8 cellular contexts compared by ENCODE assay signal in the genomic region with DNA sequence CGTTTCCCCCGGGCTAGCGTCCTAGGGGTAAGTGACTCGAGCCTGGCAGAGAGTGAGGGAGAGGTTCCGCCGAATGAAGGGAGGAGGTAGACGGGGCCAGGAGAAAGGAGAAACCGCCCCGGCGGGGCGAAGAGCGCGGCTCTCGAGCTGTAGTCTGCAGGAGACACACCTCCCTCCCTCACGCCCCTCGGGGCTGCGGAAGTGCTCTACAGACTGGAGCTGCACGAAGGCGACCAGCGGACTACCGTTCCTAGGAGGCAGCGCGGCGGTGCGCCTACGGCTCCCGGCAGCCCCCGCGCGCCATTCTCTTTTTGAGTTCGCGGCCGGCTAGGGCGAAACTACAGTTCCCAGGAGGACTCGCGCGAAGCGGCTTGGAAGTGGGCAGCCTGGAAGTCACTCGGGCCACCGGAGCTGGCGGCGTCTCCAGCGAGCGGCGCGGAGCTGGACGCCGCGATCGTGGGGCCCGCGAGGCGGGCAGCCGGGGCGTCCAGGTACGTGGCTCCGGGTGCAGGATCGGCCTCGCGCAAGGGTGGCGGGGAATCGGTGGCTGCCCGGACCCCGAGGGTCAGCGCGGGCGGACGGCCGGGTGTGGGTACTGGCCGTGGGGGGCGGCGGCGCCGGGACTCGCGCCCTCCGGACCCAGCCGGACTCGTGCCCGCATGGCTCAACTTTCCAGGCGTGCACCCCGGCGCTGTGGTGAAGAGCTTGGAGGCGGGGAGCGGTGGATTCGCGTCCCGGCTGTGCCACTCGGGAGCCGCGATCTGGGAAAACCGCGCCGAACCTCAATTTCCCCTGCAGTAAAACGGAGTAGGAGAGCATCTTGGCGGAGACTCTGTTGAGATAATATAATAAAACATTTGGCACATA.
A peak's percentile ranks its signal among the peaks of the same experiment; 100 is the strongest.
DNase-seq lines count a peak whose midpoint lies in the region; ATAC-seq and TF ChIP-seq lines count a peak whose summit lies in the region.

A gene with protein sequence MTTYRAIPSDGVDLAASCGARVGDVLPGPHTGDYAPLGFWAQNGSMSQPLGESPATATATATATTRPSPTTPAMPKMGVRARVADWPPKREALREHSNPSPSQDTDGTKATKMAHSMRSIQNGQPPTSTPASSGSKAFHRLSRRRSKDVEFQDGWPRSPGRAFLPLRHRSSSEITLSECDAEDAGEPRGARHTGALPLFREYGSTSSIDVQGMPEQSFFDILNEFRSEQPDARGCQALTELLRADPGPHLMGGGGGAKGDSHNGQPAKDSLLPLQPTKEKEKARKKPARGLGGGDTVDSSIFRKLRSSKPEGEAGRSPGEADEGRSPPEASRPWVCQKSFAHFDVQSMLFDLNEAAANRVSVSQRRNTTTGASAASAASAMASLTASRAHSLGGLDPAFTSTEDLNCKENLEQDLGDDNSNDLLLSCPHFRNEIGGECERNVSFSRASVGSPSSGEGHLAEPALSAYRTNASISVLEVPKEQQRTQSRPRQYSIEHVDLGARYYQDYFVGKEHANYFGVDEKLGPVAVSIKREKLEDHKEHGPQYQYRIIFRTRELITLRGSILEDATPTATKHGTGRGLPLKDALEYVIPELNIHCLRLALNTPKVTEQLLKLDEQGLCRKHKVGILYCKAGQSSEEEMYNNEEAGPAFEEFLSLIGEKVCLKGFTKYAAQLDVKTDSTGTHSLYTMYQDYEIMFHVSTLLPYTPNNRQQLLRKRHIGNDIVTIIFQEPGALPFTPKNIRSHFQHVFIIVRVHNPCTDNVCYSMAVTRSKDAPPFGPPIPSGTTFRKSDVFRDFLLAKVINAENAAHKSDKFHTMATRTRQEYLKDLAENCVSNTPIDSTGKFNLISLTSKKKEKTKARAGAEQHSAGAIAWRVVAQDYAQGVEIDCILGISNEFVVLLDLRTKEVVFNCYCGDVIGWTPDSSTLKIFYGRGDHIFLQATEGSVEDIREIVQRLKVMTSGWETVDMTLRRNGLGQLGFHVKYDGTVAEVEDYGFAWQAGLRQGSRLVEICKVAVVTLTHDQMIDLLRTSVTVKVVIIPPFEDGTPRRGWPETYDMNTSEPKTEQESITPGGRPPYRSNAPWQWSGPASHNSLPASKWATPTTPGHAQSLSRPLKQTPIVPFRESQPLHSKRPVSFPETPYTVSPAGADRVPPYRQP (N-terminal part only) (plus strand): TSS at position 341 of the 867 bp plus-strand sequence. CDS start 174,358 bp downstream, outside the sequence.

- TF ChIP-seq CTCF in choroid plexus epithelial cell (conservative IDR thresholded peaks at IDR 0.05; ENCODE audit: low read depth, low read length), result no peak

- ATAC-seq in HG03432 (IDR thresholded peaks at IDR 0.05; ENCODE audit: unreplicated experiment), result peak; percentile 79

- peak within 1 kb of the TSS; percentile 85 for H3K4me3 ChIP-seq in choroid plexus epithelial cell (ENCODE audit: low read depth, low read length)

- DNase-seq in AG20443 (ENCODE audit: low spot score), result peak; percentile 97
- peak; percentile 96 for DNase-seq in NCI-H510A (lab: John Stamatoyannopoulos, UW)
- DNase-seq in activated CD4-positive, alpha-beta T cell treated with anti-CD3 and anti-CD28 coated beads for 24 hours (ENCODE audit: low read depth in 2 of 2), result peak; percentile 86 to 89
- peak; percentile 97 for DNase-seq in choroid plexus epithelial cell (ENCODE audit: low read depth)
- DNase-seq in kidney glomerular epithelial cell (lab: John Stamatoyannopoulos, UW), result peak; percentile 93
- peak; percentile 79 to 92 (median 86) for DNase-seq in stimulated activated CD4-positive, alpha-beta T cell treated with anti-CD3 and anti-CD28 coated beads, Interleukin-1b, Interleukin-23, amount 100 ng/mL, for 24 hours (ENCODE audit: low read depth in 4 of 4, low spot score in 1 of 4)

- TF ChIP-seq POLR2A in GM19099 (IDR thresholded peaks at IDR 0.05; ENCODE audit: extremely low read depth, insufficient read length, low read depth), result peak; percentile 71

Comparison
In these comparisons a context has a peak if more than half of its experiments do, and no peak if none do; other contexts are left out.
1. Peak in every context shown above with its lines: DNase-seq, ATAC-seq and H3K4me3 ChIP-seq.